In genomic region chr7:12785473-12785872, GRCh38 we compare ENCODE assay signal across 1 cellular context.
TF ChIP-seq lines count a peak whose summit lies in the region.

No MANE protein-coding gene starts in this region.

TF ChIP-seq in K562, 482 proteins besides CTCF, POLR2A, EP300 and RAD21 (continued from another document):
- TF ChIP-seq PRDM10 (IDR thresholded peaks at IDR 0.05; ENCODE audit: partially characterized antibody) (no peak), BRF2 (IDR thresholded peaks at IDR 0.05; ENCODE audit: borderline replicate concordance, insufficient read depth, insufficient read length) (no peak)
TF ChIP-seq in K562: peak in this region for 0.
